23 cellular contexts compared by ENCODE assay signal in the genomic region with DNA sequence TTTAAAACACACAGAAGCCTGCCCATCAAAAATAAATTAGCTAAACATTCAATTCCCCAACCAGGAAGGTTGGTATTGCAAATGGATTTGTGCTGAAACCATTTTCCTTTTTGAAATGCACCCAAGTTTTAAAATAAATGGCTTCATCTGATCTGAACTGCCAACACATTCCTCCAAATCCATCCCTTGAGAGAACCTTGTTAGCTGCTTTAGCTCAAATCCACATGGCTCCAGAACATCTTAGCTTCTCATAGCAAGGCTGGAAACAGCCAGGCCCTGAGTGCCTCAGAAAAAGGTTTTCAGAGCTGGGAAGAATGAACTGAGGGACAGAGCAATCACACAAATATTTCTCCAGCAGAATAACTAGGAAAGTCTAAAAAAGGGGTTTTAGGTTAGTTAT.
"Had no signal": no experiment of that assay in that cellular context is flagged by ENCODE, and none has a peak within 500 bp of the region (broad histone marks: within the 10 kb centered on the region; RNA-seq: fewer than 3 reads in every experiment).

No MANE protein-coding gene starts in this region.

- H3K36me3 ChIP-seq: breast epithelium had no signal

- H3K27me3 ChIP-seq: body of pancreas, breast epithelium had no signal

- ATAC-seq: activated CD4-positive, alpha-beta T cell treated with anti-CD3 and anti-CD28 coated beads for 36 hours; activated CD4-positive, CD25-positive, alpha-beta regulatory T cell treated with anti-CD3 and anti-CD28 coated beads, Interleukin-2, amount 50 U/mL, for 24 hours; activated CD8-positive, alpha-beta T cell treated with anti-CD3 and anti-CD28 coated beads, Interleukin-2, amount 10 ng/mL, durations not matched to agents 7 days and 5 days; body of pancreas; Right ventricle myocardium inferior had no signal

- H2AFZ ChIP-seq: PC-9 had no signal

- H3K27ac ChIP-seq: body of pancreas, breast epithelium, PC-9, RWPE1 had no signal

- H3K9me3 ChIP-seq: body of pancreas, breast epithelium had no signal

- H3K4me2 ChIP-seq: PC-9 had no signal

- H3K4me3 ChIP-seq: body of pancreas, breast epithelium, PC-9 had no signal

- DNase-seq: activated CD4-positive, alpha-beta T cell treated with anti-CD3 and anti-CD28 coated beads for 36 hours; activated CD4-positive, alpha-beta T cell treated with anti-CD3 and anti-CD28 coated beads, Interleukin-2, amount 10 ng/mL, durations not matched to agents 7 days and 5 days; activated CD4-positive, alpha-beta T cell treated with anti-CD3 and anti-CD28 coated beads, Interleukin-2, amount 50 U/mL, for 48 hours; activated CD8-positive, alpha-beta T cell treated with anti-CD3 and anti-CD28 coated beads, Interleukin-2, amount 10 ng/mL, durations not matched to agents 7 days and 5 days; activated gamma-delta T cell; activated naive CD4-positive, alpha-beta T cell treated with Interleukin-2 at 50 U/mL for 16 hours; activated naive CD8-positive, alpha-beta T cell treated with anti-CD3 and anti-CD28 coated beads, Interleukin-2, amount 10 ng/mL, durations not matched to agents 7 days and 5 days; activated T-cell treated with anti-CD3 and anti-CD28 coated beads, Interleukin-2, amount 50 U/mL, for 24 hours; amygdala; body of pancreas; Karpas-422; KBM-7; NCI-H1417 treated with DMSO at 0.1 percent for 48 hours; NCI-H187 treated with DMSO at 0.1 percent for 48 hours; NCI-H2081; NCI-H526; NCI-H748 treated with DMSO at 0.1 percent for 48 hours; NK-92 treated with Interleukin-12 subunit alpha and Interleukin-12 subunit beta, amount 100 ng/mL, for 24 hours; PC-9 had no signal
